In the genomic region with DNA sequence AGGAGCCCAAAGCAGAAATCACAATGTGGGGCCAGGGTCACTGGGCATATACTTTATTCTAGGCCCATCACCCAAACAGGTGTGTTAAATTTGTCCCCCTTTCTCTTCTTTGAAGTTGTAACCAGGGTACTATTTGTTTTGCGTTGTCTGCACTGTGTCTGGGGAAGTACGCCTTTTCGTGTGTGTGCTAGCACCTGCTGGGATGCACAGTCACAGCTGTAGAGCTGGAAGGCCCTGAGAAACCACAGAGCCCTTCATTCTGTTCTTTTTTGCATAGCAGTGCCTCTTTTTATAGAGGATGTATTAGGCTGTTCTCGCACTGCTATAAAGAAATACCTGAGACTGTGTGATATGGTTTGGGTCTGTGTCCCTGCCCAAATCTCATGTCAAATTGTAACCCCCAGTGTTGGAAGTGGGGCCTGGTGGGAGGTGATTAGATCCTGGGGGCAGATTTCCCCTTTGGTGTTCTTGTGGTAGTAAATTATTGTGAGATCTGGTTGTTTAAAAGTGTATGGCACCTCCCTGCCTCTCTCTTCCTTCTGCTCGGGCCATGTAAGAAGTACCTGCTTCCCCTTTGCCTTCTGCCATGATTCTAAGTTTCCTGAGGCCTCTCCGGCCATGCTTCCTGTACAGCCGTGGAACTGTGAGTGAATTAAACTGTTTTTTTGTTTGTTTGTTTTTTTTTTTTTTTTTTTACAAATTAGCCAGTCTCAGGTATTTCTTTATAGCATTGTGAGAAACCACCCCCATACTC, we compare ENCODE assay signal across 10 cellular contexts. TPM values are rescaled to one million over a fixed set of nuclear protein-coding genes. Genes with fewer than 3 reads are reported as not detected.
DNase-seq lines count a peak whose midpoint lies in the region; ATAC-seq and TF ChIP-seq lines count a peak whose summit lies in the region.
"Had no signal": no experiment of that assay in that cellular context is flagged by ENCODE, and none has a peak within 500 bp of the region (broad histone marks: within the 10 kb centered on the region; RNA-seq: fewer than 3 reads in every experiment).

No MANE protein-coding gene starts in this region.

- peaks cover 23% of the 10 kb centered on the region for H3K36me3 ChIP-seq in KOPT-K1 (ENCODE audit: insufficient read depth, low read length)

- H3K9me3 ChIP-seq in KOPT-K1 (ENCODE audit: insufficient read depth, low read length, poor library complexity, severe bottlenecking): no peaks in the 10 kb centered on the region
- H3K9me3 ChIP-seq: SJCRH30, upper lobe of left lung had no signal

- peak overlapping the region; percentile 16 for H3K27ac ChIP-seq in KOPT-K1 (ENCODE audit: low read depth, low read length, poor library complexity, severe bottlenecking)
- H3K27ac ChIP-seq: SJCRH30, upper lobe of left lung had no signal

- POLR2A ChIA-PET in activated CD4-positive, alpha-beta T cell treated with anti-CD3 and anti-CD28 coated beads, Interleukin-2, amount 10 ng/mL, durations not matched to agents 7 days and 5 days (lab: Charles Lee): no interaction called here

- CTCF ChIA-PET in activated CD4-positive, alpha-beta T cell treated with anti-CD3 and anti-CD28 coated beads, Interleukin-2, amount 10 ng/mL, durations not matched to agents 7 days and 5 days (lab: Charles Lee): interaction anchor here (0.7 kb wide), 2 partner anchors 33 to 664 kb away, joined by 3 read pairs; no protein-coding TSS in a partner anchor

- peaks cover 13% of the 10 kb centered on the region for H3K36me3 Mint-ChIP-seq in activated CD4-positive, alpha-beta T cell treated with anti-CD3 and anti-CD28 coated beads, Interleukin-2, amount 10 ng/mL, durations not matched to agents 7 days and 5 days (ENCODE audit: low read depth)
- peaks cover 57% of the 10 kb centered on the region for H3K36me3 Mint-ChIP-seq in stimulated activated memory B cell treated with anti-CD40 and anti-IgM and Interleukin-4, amounts not matched to agents 10 μg/mL and 1 μg/mL and 100 μg/mL, for 72 hours
- H3K36me3 Mint-ChIP-seq in type B pancreatic cell: peaks cover 28% of the 10 kb centered on the region

- no peak for TF ChIP-seq CTCF in type B pancreatic cell (conservative IDR thresholded peaks at IDR 0.05)

- peak overlapping the region; percentile 71 for H3K27ac Mint-ChIP-seq in activated CD4-positive, alpha-beta T cell treated with anti-CD3 and anti-CD28 coated beads, Interleukin-2, amount 10 ng/mL, durations not matched to agents 7 days and 5 days
- H3K27ac Mint-ChIP-seq in stimulated activated memory B cell treated with anti-CD40 and anti-IgM and Interleukin-4, amounts not matched to agents 10 μg/mL and 1 μg/mL and 100 μg/mL, for 72 hours: peak overlapping the region; percentile 92
- H3K27ac Mint-ChIP-seq in type B pancreatic cell: no peak overlapping the region

- H3K9me3 Mint-ChIP-seq in activated CD4-positive, alpha-beta T cell treated with anti-CD3 and anti-CD28 coated beads, Interleukin-2, amount 10 ng/mL, durations not matched to agents 7 days and 5 days: no peaks in the 10 kb centered on the region
- H3K9me3 Mint-ChIP-seq in stimulated activated memory B cell treated with anti-CD40 and anti-IgM and Interleukin-4, amounts not matched to agents 10 μg/mL and 1 μg/mL and 100 μg/mL, for 72 hours: peaks cover 2% of the 10 kb centered on the region
- H3K9me3 Mint-ChIP-seq in type B pancreatic cell: no peaks in the 10 kb centered on the region

- DNase-seq in activated CD4-positive, alpha-beta T cell treated with anti-CD3 and anti-CD28 coated beads, Interleukin-2, amount 10 ng/mL, durations not matched to agents 7 days and 5 days: no peak
- no peak for DNase-seq in activated CD4-positive, alpha-beta T cell treated with anti-CD3 and anti-CD28 coated beads, Interleukin-2, amount 50 U/mL, for 1 hour
- DNase-seq in glomerular visceral epithelial cell (ENCODE audit: extremely low spot score): no peak
- no peak for DNase-seq in pons (ENCODE audit: low spot score)
- no peak for DNase-seq in type B pancreatic cell (ENCODE audit: extremely low spot score, unreplicated experiment)
- DNase-seq: upper lobe of left lung had no signal

- no peak overlapping the region for H3K4me3 Mint-ChIP-seq in activated CD4-positive, alpha-beta T cell treated with anti-CD3 and anti-CD28 coated beads, Interleukin-2, amount 10 ng/mL, durations not matched to agents 7 days and 5 days
- peak overlapping the region; percentile 68 for H3K4me3 Mint-ChIP-seq in stimulated activated memory B cell treated with anti-CD40 and anti-IgM and Interleukin-4, amounts not matched to agents 10 μg/mL and 1 μg/mL and 100 μg/mL, for 72 hours
- no peak overlapping the region for H3K4me3 Mint-ChIP-seq in type B pancreatic cell

- peaks cover 16% of the 10 kb centered on the region for H3K4me1 Mint-ChIP-seq in activated CD4-positive, alpha-beta T cell treated with anti-CD3 and anti-CD28 coated beads, Interleukin-2, amount 10 ng/mL, durations not matched to agents 7 days and 5 days
- H3K4me1 Mint-ChIP-seq in stimulated activated memory B cell treated with anti-CD40 and anti-IgM and Interleukin-4, amounts not matched to agents 10 μg/mL and 1 μg/mL and 100 μg/mL, for 72 hours: peaks cover 86% of the 10 kb centered on the region
- H3K4me1 Mint-ChIP-seq in type B pancreatic cell (ENCODE audit: unreplicated experiment): no peaks in the 10 kb centered on the region

- no peaks in the 10 kb centered on the region for H3K27me3 Mint-ChIP-seq in activated CD4-positive, alpha-beta T cell treated with anti-CD3 and anti-CD28 coated beads, Interleukin-2, amount 10 ng/mL, durations not matched to agents 7 days and 5 days
- no peaks in the 10 kb centered on the region for H3K27me3 Mint-ChIP-seq in stimulated activated memory B cell treated with anti-CD40 and anti-IgM and Interleukin-4, amounts not matched to agents 10 μg/mL and 1 μg/mL and 100 μg/mL, for 72 hours
- H3K27me3 Mint-ChIP-seq in type B pancreatic cell: no peaks in the 10 kb centered on the region

- peak; percentile 97 for ATAC-seq in HG02642 (IDR thresholded peaks at IDR 0.05; ENCODE audit: poor library complexity, unreplicated experiment)
- ATAC-seq in stimulated activated memory B cell treated with anti-CD40 and anti-IgM and Interleukin-4, amounts not matched to agents 10 μg/mL and 1 μg/mL and 100 μg/mL, for 72 hours: peak; percentile 98

RNA-seq across cellular contexts. Expression of a gene that starts 14.0 kb away (rescaled TPM):
- 100 to 1,000 TPM; 104 to 116 TPM for total RNA-seq in activated CD4-positive, alpha-beta T cell treated with anti-CD3 and anti-CD28 coated beads, Interleukin-2, amount 10 ng/mL, durations not matched to agents 7 days and 5 days
- total RNA-seq in type B pancreatic cell (ENCODE audit: low replicate concordance): 133 and 137 TPM in 2 replicates

RNA-seq across cellular contexts. Expression of a gene that starts 14.3 kb away (rescaled TPM):
- 10 to 100 TPM; 21.2 to 30.5 TPM for total RNA-seq in activated CD4-positive, alpha-beta T cell treated with anti-CD3 and anti-CD28 coated beads, Interleukin-2, amount 10 ng/mL, durations not matched to agents 7 days and 5 days
- 35.3 and 45.7 TPM in 2 replicates for total RNA-seq in type B pancreatic cell (ENCODE audit: low replicate concordance)
